ENCODE assay signal across 26 cellular contexts in genomic region chr1:200179781-200180160, GRCh38.
DNase-seq lines count a peak whose midpoint lies in the region; ATAC-seq and TF ChIP-seq lines count a peak whose summit lies in the region.
"Had no signal": no experiment of that assay in that cellular context is flagged by ENCODE, and none has a peak within 500 bp of the region (broad histone marks: within the 10 kb centered on the region; RNA-seq: fewer than 3 reads in every experiment).

No MANE protein-coding gene starts in this region.

- TF ChIP-seq CTCF in brain microvascular endothelial cell (IDR thresholded peaks at IDR 0.05; ENCODE audit: low read depth, low read length, missing control alignments) (no peak), mucosa of descending colon (IDR thresholded peaks at IDR 0.05) (no peak)

- in situ Hi-C loops in brain microvascular endothelial cell (cut with HindIII; ENCODE audit: low pct_ligation_motif_present, low sequenced_read_pairs) = no loop called here

- H3K36me3 ChIP-seq in brain microvascular endothelial cell (replicated peaks) = no peaks in the 10 kb centered on the region
- H3K36me3 ChIP-seq in mucosa of descending colon (ENCODE audit: low read depth) = no peaks in the 10 kb centered on the region
- H3K36me3 ChIP-seq: uterus had no signal

- no peaks in the 10 kb centered on the region for H3K36me3 Mint-ChIP-seq in naive thymus-derived CD8-positive, alpha-beta T cell
- H3K36me3 Mint-ChIP-seq: activated naive CD4-positive, alpha-beta T cell treated with anti-CD3 and anti-CD28 coated beads, Interleukin-2, amount 50 U/mL, for 24 hours had no signal

- H3K9me3 Mint-ChIP-seq in naive thymus-derived CD8-positive, alpha-beta T cell = no peaks in the 10 kb centered on the region
- H3K9me3 Mint-ChIP-seq: activated naive CD4-positive, alpha-beta T cell treated with anti-CD3 and anti-CD28 coated beads, Interleukin-2, amount 50 U/mL, for 24 hours; CD4-positive, alpha-beta T cell; T-helper 1 cell treated with Interleukin-12 subunit alpha and Interleukin-12 subunit beta and Interleukin-4 antibody, amounts not matched to agents 30 μg/mL and 1 μg/mL, for 36 hours had no signal

- POLR2A ChIA-PET in naive thymus-derived CD8-positive, alpha-beta T cell (lab: Charles Lee) = no interaction called here

- intact Hi-C loops in mucosa of descending colon (cut with DNase I, micrococcal nuclease) = no loop called here

- H3K27ac Mint-ChIP-seq in naive thymus-derived CD8-positive, alpha-beta T cell = peak overlapping the region in 1 of 10 donors; percentile 26
- H3K27ac Mint-ChIP-seq: activated naive CD4-positive, alpha-beta T cell treated with anti-CD3 and anti-CD28 coated beads, Interleukin-2, amount 50 U/mL, for 24 hours; CD4-positive, alpha-beta T cell; progenitor cell of endocrine pancreas had no signal

- H3K4me1 ChIP-seq in mucosa of descending colon (ENCODE audit: low read depth) = no peaks in the 10 kb centered on the region
- H3K4me1 ChIP-seq: uterus had no signal

- H3K27ac ChIP-seq in brain microvascular endothelial cell = peak overlapping the region; percentile 6
- H3K27ac ChIP-seq: foreskin keratinocyte, uterus had no signal

- H3K27me3 ChIP-seq in brain microvascular endothelial cell (replicated peaks) = no peaks in the 10 kb centered on the region
- H3K27me3 ChIP-seq: foreskin keratinocyte, uterus had no signal

- no peaks in the 10 kb centered on the region for H3K9me3 ChIP-seq in mucosa of descending colon
- H3K9me3 ChIP-seq: uterus had no signal

- no peak overlapping the region for H3K4me3 ChIP-seq in brain microvascular endothelial cell (ENCODE audit: low read depth, low read length)
- H3K4me3 ChIP-seq in mucosa of descending colon = no peak overlapping the region
- H3K4me3 ChIP-seq: GM12878, uterus had no signal

- H3K4me1 Mint-ChIP-seq in naive thymus-derived CD8-positive, alpha-beta T cell = peaks cover 0 to 11% (median 1%) of the 10 kb centered on the region in 4 donors

- DNase-seq in COLO829 (ENCODE audit: low spot score) = peak; percentile 38
- DNase-seq in NCI-H69 (lab: John Stamatoyannopoulos, UW) = peak; percentile 15
- no peak for DNase-seq in brain microvascular endothelial cell
- DNase-seq in mucosa of descending colon = no peak
- no peak for DNase-seq in NCI-H345 treated with DMSO at 0.1 percent for 48 hours (lab: John Stamatoyannopoulos, UW; ENCODE audit: unreplicated experiment)
- DNase-seq in HT-29 (ENCODE audit: low spot score) = no peak
- DNase-seq in stimulated activated CD4-positive, alpha-beta T cell treated with anti-CD3 and anti-CD28 coated beads, Interleukin-4, amount 100 ng/mL, for 24 hours = no peak
- DNase-seq in naive thymus-derived CD8-positive, alpha-beta T cell = no peak
- DNase-seq: activated CD4-positive, alpha-beta T cell treated with anti-CD3 and anti-CD28 coated beads for 48 hours; anterior cingulate cortex; CD4-positive, alpha-beta T cell; central memory CD4-positive, alpha-beta T cell; DMS53; hypothalamus; NCI-H1417 treated with DMSO at 0.1 percent for 48 hours; NCI-H2107; NCI-H510A treated with DMSO at 0.1 percent for 48 hours; SIG-M5; uterus had no signal

- no peak overlapping the region for H3K4me3 Mint-ChIP-seq in naive thymus-derived CD8-positive, alpha-beta T cell
- H3K4me3 Mint-ChIP-seq: activated naive CD4-positive, alpha-beta T cell treated with anti-CD3 and anti-CD28 coated beads, Interleukin-2, amount 50 U/mL, for 24 hours; CD4-positive, alpha-beta T cell; neural crest cell; T-helper 1 cell treated with Interleukin-12 subunit alpha and Interleukin-12 subunit beta and Interleukin-4 antibody, amounts not matched to agents 30 μg/mL and 1 μg/mL, for 36 hours had no signal

- ATAC-seq in mucosa of descending colon = peak; percentile 16
- no peak for ATAC-seq in naive thymus-derived CD8-positive, alpha-beta T cell
- ATAC-seq: foreskin keratinocyte, GM12878, HepG2 had no signal

- H3K27me3 Mint-ChIP-seq in naive thymus-derived CD8-positive, alpha-beta T cell = peaks cover 4 to 27% (median 18%) of the 10 kb centered on the region in 5 donors
- H3K27me3 Mint-ChIP-seq: progenitor cell of endocrine pancreas had no signal

Comparison
In these comparisons a context has a peak if more than half of its experiments do, and no peak if none do; other contexts are left out.
1. DNase-seq: peak in COLO829 (single experiment) and NCI-H69 (single experiment); none in brain microvascular endothelial cell (single experiment), mucosa of descending colon (0 of 3), NCI-H345 treated with DMSO at 0.1 percent for 48 hours (single experiment), HT-29 (single experiment), stimulated activated CD4-positive, alpha-beta T cell treated with anti-CD3 and anti-CD28 coated beads, Interleukin-4, amount 100 ng/mL, for 24 hours (single experiment) and naive thymus-derived CD8-positive, alpha-beta T cell (0 of 10).